Comparison of ENCODE assay signal across 15 cellular contexts in the genomic region with DNA sequence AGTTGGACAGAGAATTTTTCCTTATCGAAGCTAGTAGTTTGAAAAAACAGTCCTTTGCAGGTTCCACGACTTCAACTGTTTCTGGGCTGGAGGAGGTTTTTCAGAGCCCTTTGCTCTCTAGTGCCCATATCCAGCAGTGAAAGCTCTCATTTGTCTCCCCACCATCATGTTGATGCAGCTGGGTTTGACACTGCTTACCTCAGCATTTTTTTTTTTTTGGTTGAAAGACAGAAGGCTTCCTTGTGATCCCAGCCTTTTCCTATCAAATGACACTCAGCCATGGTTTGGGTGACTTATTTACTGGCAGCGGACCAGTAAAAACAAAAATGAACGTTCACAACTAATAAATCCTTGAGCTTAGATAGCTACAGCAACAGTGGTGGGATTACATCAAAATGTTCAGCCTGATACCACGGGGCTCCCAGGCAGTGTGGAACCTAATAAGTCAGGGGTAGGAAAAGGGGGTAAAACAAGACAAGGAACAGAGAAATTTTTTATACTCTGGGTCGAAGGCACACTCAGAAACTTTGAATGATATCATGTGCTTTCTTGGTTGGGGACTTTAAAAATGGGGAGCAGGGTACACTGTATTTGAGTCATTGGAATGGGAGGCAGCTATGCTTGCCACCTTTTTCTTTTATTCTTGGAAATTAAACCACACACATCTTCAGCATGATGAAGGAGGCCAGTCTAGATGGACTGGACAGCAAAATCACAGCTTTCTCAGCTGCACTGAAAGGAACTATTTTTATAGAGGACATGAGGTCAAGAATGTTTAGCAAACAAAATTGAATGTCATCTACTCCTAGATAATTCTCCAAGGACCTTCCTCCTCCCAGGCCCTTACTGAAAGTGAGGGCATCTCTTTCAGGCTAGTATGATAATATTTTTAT.
DNase-seq lines count a peak whose midpoint lies in the region; ATAC-seq, FAIRE-seq and TF ChIP-seq lines count a peak whose summit lies in the region.
"Had no signal": no experiment of that assay in that cellular context is flagged by ENCODE, and none has a peak within 500 bp of the region (broad histone marks: within the 10 kb centered on the region; RNA-seq: fewer than 3 reads in every experiment).

No MANE protein-coding gene starts in this region.

- no peaks in the 10 kb centered on the region for H3K36me3 Mint-ChIP-seq in endodermal cell (ENCODE audit: low read depth)

- no peak for TF ChIP-seq POLR2A in HepG2 (IDR thresholded peaks at IDR 0.05; ENCODE audit: insufficient read depth in 1 of 2, low read depth in 2 of 2, low read length in 2 of 2)

- H3K4me1 Mint-ChIP-seq in endodermal cell: peaks cover 16% of the 10 kb centered on the region
- H3K4me1 Mint-ChIP-seq: activated CD4-positive, alpha-beta T cell treated with anti-CD3 and anti-CD28 coated beads, Interleukin-2, amount 10 ng/mL, durations not matched to agents 7 days and 5 days had no signal

- H3K27ac Mint-ChIP-seq in endodermal cell: no peak overlapping the region
- H3K27ac Mint-ChIP-seq: activated CD4-positive, alpha-beta T cell treated with anti-CD3 and anti-CD28 coated beads, Interleukin-2, amount 10 ng/mL, durations not matched to agents 7 days and 5 days had no signal

- H3K27me3 ChIP-seq in endodermal cell (ENCODE audit: control insufficient read depth, insufficient read depth, low read length, poor library complexity, severe bottlenecking) (no peaks in the 10 kb centered on the region), HepG2 (ENCODE audit: control insufficient read depth in 1 of 2, insufficient read depth in 2 of 2, low read length in 2 of 2) (0 out of 5 replicates have a peak, but pooled peaks cover 0 to 4% of the 10 kb centered on the region in 2 experiments)
- H3K27me3 ChIP-seq: Peyer's patch had no signal

- H3K79me2 ChIP-seq in HepG2 (ENCODE audit: insufficient read depth, low read length): no peaks in the 10 kb centered on the region

- no peaks in the 10 kb centered on the region for H4K20me1 ChIP-seq in HepG2 (ENCODE audit: insufficient read depth, low read length)

- peak overlapping the region; percentile 93 for H3K27ac ChIP-seq in endodermal cell (ENCODE audit: low read depth, low read length)
- no peak overlapping the region for H3K27ac ChIP-seq in HepG2 (ENCODE audit: extremely low read length, insufficient read depth, low read length)
- H3K27ac ChIP-seq in temporal lobe (ENCODE audit: low read depth, low read length): peak overlapping the region; percentile 81
- H3K27ac ChIP-seq: Peyer's patch had no signal

- in situ Hi-C loops in HepG2 (cut with HindIII; ENCODE audit: extremely low pct_ligation_motif_present, low pct_unique_long_range_greater_than_20kb): no loop called here

- H2AFZ ChIP-seq in HepG2 (ENCODE audit: low read length): no peak overlapping the region

- no TSS peak for BruUV-seq in HepG2 (replicated peaks; lab: Mats Ljungman, UMichigan)

- H3K9ac ChIP-seq in endodermal cell (ENCODE audit: extremely low read depth, low read length, poor library complexity, severe bottlenecking) (no peak overlapping the region), HepG2 (ENCODE audit: insufficient read depth, low read depth, low read length) (no peak overlapping the region)

- CTCF ChIA-PET in HepG2 (lab: Yijun Ruan, JAX; ENCODE audit: low intra/inter-chr PET ratio, low total read pairs): no interaction called here

- intact Hi-C loops in HepG2 (cut with micrococcal nuclease; ENCODE audit: unreplicated experiment): no loop called here

- no peak for TF ChIP-seq EP300 in HepG2 (IDR thresholded peaks at IDR 0.05; ENCODE audit: low read depth in 2 of 2, low read length in 2 of 2)
- TF ChIP-seq EP300 in HepG2 (CRISPR knock-in tag; IDR thresholded peaks at IDR 0.05; ENCODE audit: borderline replicate concordance): no peak

- H3K4me1 ChIP-seq in endodermal cell (ENCODE audit: control insufficient read depth, insufficient read depth, low read length) (peaks cover 5% of the 10 kb centered on the region), HepG2 (ENCODE audit: insufficient read depth, low read length) (no peaks in the 10 kb centered on the region)

- H3K9me3 ChIP-seq in endodermal cell (ENCODE audit: control insufficient read depth, low read length) (no peaks in the 10 kb centered on the region), HepG2 (ENCODE audit: low read length) (no peaks in the 10 kb centered on the region)
- H3K9me3 ChIP-seq: Peyer's patch had no signal

- FAIRE-seq in HepG2 (lab: Jason Lieb, UNC): no peak
- FAIRE-seq: A204.1 had no signal

- ATAC-seq in HepG2: no peak
- no peak for ATAC-seq in HG02623 (IDR thresholded peaks at IDR 0.05; ENCODE audit: unreplicated experiment)

- TF ChIP-seq CTCF in endodermal cell (conservative IDR thresholded peaks at IDR 0.05) (no peak), HepG2 (CRISPR knock-in tag; IDR thresholded peaks at IDR 0.05) (no peak)

- H3K27me3 Mint-ChIP-seq in endodermal cell (ENCODE audit: insufficient read depth): no peaks in the 10 kb centered on the region
- H3K27me3 Mint-ChIP-seq: activated CD4-positive, alpha-beta T cell treated with anti-CD3 and anti-CD28 coated beads, Interleukin-2, amount 10 ng/mL, durations not matched to agents 7 days and 5 days had no signal

- POLR2A ChIA-PET in HepG2 (lab: Yijun Ruan, JAX): no interaction called here

- no peak overlapping the region for H3K4me2 ChIP-seq in HepG2 (ENCODE audit: low read depth, low read length)

- DNase-seq in NCI-H2171 treated with DMSO at 0.1 percent for 48 hours (lab: John Stamatoyannopoulos, UW) (peak; percentile 37), NCI-H2171 (lab: John Stamatoyannopoulos, UW) (no peak), endodermal cell (no peak), HepG2 (ENCODE audit: low spot score) (no peak), NCI-H345 treated with DMSO at 0.1 percent for 48 hours (lab: John Stamatoyannopoulos, UW; ENCODE audit: unreplicated experiment) (no peak), DMS79 (lab: John Stamatoyannopoulos, UW) (no peak)
- DNase-seq: activated CD4-positive, alpha-beta T cell treated with anti-CD3 and anti-CD28 coated beads, Interleukin-2, amount 10 ng/mL, durations not matched to agents 7 days and 5 days; Calu3; effector CD4-positive, alpha-beta T cell; mammary epithelial cell; Peyer's patch; T-helper 2 cell had no signal

- no peak overlapping the region for H3K4me3 ChIP-seq in endodermal cell (ENCODE audit: low read length)
- H3K4me3 ChIP-seq in HepG2 (replicated peaks in 1 of 3; ENCODE audit: insufficient read depth in 1 of 3, low read depth in 2 of 3, low read length in 3 of 3): no peak overlapping the region
- H3K4me3 ChIP-seq: Peyer's patch had no signal

- H3K36me3 ChIP-seq in endodermal cell (ENCODE audit: control insufficient read depth, insufficient read depth, low read length) (no peaks in the 10 kb centered on the region), HepG2 (replicated peaks in 1 of 2; ENCODE audit: control insufficient read depth in 1 of 2, insufficient read depth in 2 of 2, low read length in 2 of 2) (no peaks in the 10 kb centered on the region)
- H3K36me3 ChIP-seq: Peyer's patch had no signal

- 88 to 93% methylated on average over 5 to 6 of the region's 6 CpGs for WGBS in endodermal cell (ENCODE audit: insufficient coverage in 1 of 2, insufficient read length in 1 of 2), 2 experiments
- WGBS in HepG2 (ENCODE audit: low lambda C conversion rate): 0% methylated on average over 6 of the region's 6 CpGs

- TF ChIP-seq RAD21 in HepG2 (CRISPR knock-in tag; IDR thresholded peaks at IDR 0.05): no peak

- no peak overlapping the region for H3K4me3 Mint-ChIP-seq in endodermal cell
- H3K4me3 Mint-ChIP-seq: activated CD4-positive, alpha-beta T cell treated with anti-CD3 and anti-CD28 coated beads, Interleukin-2, amount 10 ng/mL, durations not matched to agents 7 days and 5 days had no signal

- H3K9me3 Mint-ChIP-seq in endodermal cell: no peaks in the 10 kb centered on the region
- H3K9me3 Mint-ChIP-seq: activated CD4-positive, alpha-beta T cell treated with anti-CD3 and anti-CD28 coated beads, Interleukin-2, amount 10 ng/mL, durations not matched to agents 7 days and 5 days had no signal

TF ChIP-seq in HepG2, 621 proteins besides CTCF, POLR2A, EP300 and RAD21:
- peak; percentile 75 to 90 for TF ChIP-seq MAFK (conservative IDR thresholded peaks at IDR 0.05 in 1 of 2, IDR thresholded peaks at IDR 0.05 in 1 of 2; ENCODE audit: low read length in 2 of 2)
- TF ChIP-seq MAFF (IDR thresholded peaks at IDR 0.05; ENCODE audit: low read depth, low read length): peak; percentile 81
- no peak for TF ChIP-seq NONO (IDR thresholded peaks at IDR 0.05)
- no peak for TF ChIP-seq NONO (CRISPR knock-in tag; conservative IDR thresholded peaks at IDR 0.05)
TF ChIP-seq in HepG2: peak in this region for 2.
